ENCODE assay signal across 9 cellular contexts in the genomic region with DNA sequence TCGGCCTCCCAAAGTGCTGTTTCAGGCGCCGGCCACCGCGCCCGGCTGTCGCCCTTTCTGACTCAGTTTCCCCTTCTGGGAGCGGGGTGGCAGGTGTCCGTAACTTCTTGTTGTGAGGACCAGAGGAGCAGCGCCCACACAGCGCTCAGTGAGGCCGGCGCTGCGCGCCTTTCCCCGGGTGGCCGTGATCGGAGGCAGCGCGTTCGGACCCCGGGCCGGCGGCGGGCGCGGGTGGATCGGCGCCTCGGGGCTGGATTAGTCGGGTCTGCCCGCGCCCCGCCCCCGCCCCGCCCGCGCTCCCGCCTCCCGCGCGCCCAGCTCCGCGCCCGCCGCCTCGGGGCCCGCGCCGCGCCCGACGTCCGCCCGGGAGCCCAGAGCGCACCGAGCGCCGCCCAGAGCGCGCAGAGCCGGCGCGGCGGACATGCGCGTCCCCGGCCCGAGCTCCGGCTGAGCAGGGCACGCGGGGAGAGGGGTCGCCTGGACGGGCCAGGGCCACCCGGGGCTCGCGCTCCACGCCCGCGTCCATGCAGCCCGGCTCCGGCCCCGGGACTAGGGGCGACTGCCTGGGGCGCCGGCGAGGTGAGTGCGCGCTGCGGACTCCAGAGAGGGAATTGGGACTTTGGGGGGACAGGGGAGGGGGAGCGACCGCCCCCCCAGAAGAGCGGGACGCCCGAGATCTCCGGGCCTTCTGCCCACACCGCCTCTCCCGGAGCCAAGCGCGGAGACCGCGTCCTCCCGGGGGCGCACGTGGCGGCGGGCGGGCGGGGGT. TPM values are rescaled to one million over a fixed set of nuclear protein-coding genes. Genes with fewer than 3 reads are reported as not detected.
DNase-seq lines count a peak whose midpoint lies in the region; ATAC-seq and TF ChIP-seq lines count a peak whose summit lies in the region.
"Had no signal": no experiment of that assay in that cellular context is flagged by ENCODE, and none has a peak within 500 bp of the region (broad histone marks: within the 10 kb centered on the region; RNA-seq: fewer than 3 reads in every experiment).

No MANE protein-coding gene starts in this region.

- TF ChIP-seq CTCF in KMS-11 (conservative IDR thresholded peaks at IDR 0.05; ENCODE audit: low read depth, low read length) (no peak), MCF 10A (IDR thresholded peaks at IDR 0.05; ENCODE audit: unreplicated experiment) (no peak), spleen (IDR thresholded peaks at IDR 0.05 in 8 of 11, conservative IDR thresholded peaks at IDR 0.05 in 3 of 11) (no peak)

- H3K27me3 Mint-ChIP-seq in MCF 10A (ENCODE audit: insufficient read depth, unreplicated experiment): no peaks in the 10 kb centered on the region
- peaks cover 2 to 11% (median 6%) of the 10 kb centered on the region in 3 donors for H3K27me3 Mint-ChIP-seq in immature natural killer cell (ENCODE audit: low read depth in 3 of 3)

- H3K9ac ChIP-seq in KMS-11: peak overlapping the region; percentile 77

- H3K4me3 Mint-ChIP-seq in MCF 10A (ENCODE audit: unreplicated experiment) (peak overlapping the region; percentile 67), immature natural killer cell (peak overlapping the region in 4 of 5 donors; percentile 69 to 74 (median 72))

- H3K4me1 Mint-ChIP-seq in MCF 10A (ENCODE audit: insufficient read depth, unreplicated experiment) (peaks cover 5% of the 10 kb centered on the region), immature natural killer cell (peaks cover 16 to 19% of the 10 kb centered on the region in 2 donors)

- DNase-seq in GM03348 (ENCODE audit: low spot score): peak; percentile 95
- DNase-seq in MCF 10A (ENCODE audit: unreplicated experiment): peak; percentile 33
- no peak for DNase-seq in immature natural killer cell
- peak; percentile 85 for DNase-seq in spleen
- DNase-seq in OCI-M2 (lab: John Stamatoyannopoulos, UW; ENCODE audit: unreplicated experiment): no peak

- no peaks in the 10 kb centered on the region for H3K9me3 Mint-ChIP-seq in MCF 10A (ENCODE audit: unreplicated experiment)
- peaks cover 0 to 2% (median 0%) of the 10 kb centered on the region in 6 donors for H3K9me3 Mint-ChIP-seq in immature natural killer cell

- H4K20me1 ChIP-seq in KMS-11 (ENCODE audit: insufficient read depth): no peaks in the 10 kb centered on the region

- H3K4me1 ChIP-seq in KMS-11 (ENCODE audit: low read depth, poor library complexity, severe bottlenecking) (no peaks in the 10 kb centered on the region), spleen (peaks cover 22 to 62% (median 40%) of the 10 kb centered on the region in 6 donors)

- H3K27me3 ChIP-seq in KMS-11 (ENCODE audit: insufficient read depth, low read depth) (no peaks in the 10 kb centered on the region), spleen (replicated peaks in 1 of 7) (peaks cover 0 to 31% (median 2%) of the 10 kb centered on the region in 7 donors)

- H3K4me3 ChIP-seq in KMS-11 (IDR thresholded peaks at IDR 0.05; ENCODE audit: insufficient read depth, low read depth, low read length): no peak overlapping the region
- H3K4me3 ChIP-seq in spleen: peak overlapping the region; percentile 47 to 84 (median 65)

- H3K27ac ChIP-seq in KMS-11 (peak overlapping the region; percentile 20; the same call in 1 of the 2 replicates), spleen (peak overlapping the region in 4 of 8 donors; percentile 2 to 50 (median 18))

- whole genome bisulfite sequencing in spleen, 5 donors: 0 to 1% (median 0%) methylated on average over 7 to 109 of the region's 109 CpGs

- TF ChIP-seq POLR2A in Raji (IDR thresholded peaks at IDR 0.05; ENCODE audit: insufficient read depth, low read depth, low read length) (peak; percentile 54), spleen (IDR thresholded peaks at IDR 0.05) (no peak)

- H2AFZ ChIP-seq in KMS-11 (ENCODE audit: low read depth): peak overlapping the region; percentile 26; the same call in 1 of the 2 replicates

- no TSS peak for BruUV-seq in MCF 10A (replicated peaks; lab: Mats Ljungman, UMichigan)

- H3K27ac Mint-ChIP-seq in MCF 10A (ENCODE audit: low read depth, unreplicated experiment): no peak overlapping the region
- H3K27ac Mint-ChIP-seq in immature natural killer cell: no peak overlapping the region

- intact Hi-C loops in MCF 10A (cut with micrococcal nuclease): loop anchor here (1.0 to 2.0 kb wide), 2 partner anchors 36 to 405 kb away; no protein-coding TSS in a partner anchor
- intact Hi-C loops in spleen (cut with DNase I; ENCODE audit: low total_unique reads): no loop called here

- H3K36me3 Mint-ChIP-seq in MCF 10A (ENCODE audit: insufficient read depth, unreplicated experiment): peaks cover 13% of the 10 kb centered on the region
- H3K36me3 Mint-ChIP-seq in immature natural killer cell: peaks cover 4% of the 10 kb centered on the region in 3 donors

- POLR2A ChIA-PET in MCF 10A (lab: Yijun Ruan, JAX): interaction anchor here (0.7 to 1.1 kb wide), 3 partner anchors 22 to 145 kb away, joined by 3 to 4 read pairs (median 4); no protein-coding TSS in a partner anchor

- ATAC-seq in HG03378 (IDR thresholded peaks at IDR 0.05; ENCODE audit: unreplicated experiment): no peak

- no peaks in the 10 kb centered on the region for H3K36me3 ChIP-seq in KMS-11 (ENCODE audit: insufficient read depth)
- H3K36me3 ChIP-seq in spleen: peaks cover 0 to 20% (median 0%) of the 10 kb centered on the region in 6 donors

- peak overlapping the region; percentile 73; the same call in 1 of the 2 replicates for H3K4me2 ChIP-seq in KMS-11

- H3K9me3 ChIP-seq in spleen: no peaks in the 10 kb centered on the region

- H3K79me2 ChIP-seq in KMS-11 (ENCODE audit: insufficient read depth, low read depth): no peaks in the 10 kb centered on the region

- CTCF ChIA-PET in MCF 10A (lab: Yijun Ruan, JAX): interaction anchor here (0.6 to 1.0 kb wide), 2 partner anchors 145 to 155 kb away, joined by 3 read pairs; no protein-coding TSS in a partner anchor

RNA-seq across cellular contexts. Expression of gene LRCOL1, which starts 50.5 kb away (rescaled TPM):
- total RNA-seq in MCF 10A (2022) (not detected in 2 replicates), spleen (1 to 10 TPM in 1 of 7 donors, under 1 TPM in 4, not detected in 2; 0.54 to 4.1 (median 0.83) TPM)
- polyA plus RNA-seq in immature natural killer cell (not detected), spleen (1 to 10 TPM; 2.0 to 4.0 (median 3.8) TPM)

RNA-seq across cellular contexts. Expression of gene P2RX2, which starts 58.7 kb away (rescaled TPM):
- total RNA-seq in MCF 10A (2022) (not detected in 2 replicates), spleen (1 to 10 TPM in 5 of 7 donors, under 1 TPM in 2; 0.77 to 3.0 (median 1.7) TPM)
- polyA plus RNA-seq in immature natural killer cell (not detected), spleen (1 to 10 TPM; 2.8 to 4.5 (median 2.9) TPM)
- total RNA-seq: dermis microvascular lymphatic vessel endothelial cell had no signal

Comparison
In these comparisons a context has a peak if more than half of its experiments do, and no peak if none do; other contexts are left out.
1. DNase-seq: peak in GM03348 (single experiment), MCF 10A (single experiment) and spleen (single experiment); none in immature natural killer cell (0 of 3) and OCI-M2 (single experiment).